In the genomic region with DNA sequence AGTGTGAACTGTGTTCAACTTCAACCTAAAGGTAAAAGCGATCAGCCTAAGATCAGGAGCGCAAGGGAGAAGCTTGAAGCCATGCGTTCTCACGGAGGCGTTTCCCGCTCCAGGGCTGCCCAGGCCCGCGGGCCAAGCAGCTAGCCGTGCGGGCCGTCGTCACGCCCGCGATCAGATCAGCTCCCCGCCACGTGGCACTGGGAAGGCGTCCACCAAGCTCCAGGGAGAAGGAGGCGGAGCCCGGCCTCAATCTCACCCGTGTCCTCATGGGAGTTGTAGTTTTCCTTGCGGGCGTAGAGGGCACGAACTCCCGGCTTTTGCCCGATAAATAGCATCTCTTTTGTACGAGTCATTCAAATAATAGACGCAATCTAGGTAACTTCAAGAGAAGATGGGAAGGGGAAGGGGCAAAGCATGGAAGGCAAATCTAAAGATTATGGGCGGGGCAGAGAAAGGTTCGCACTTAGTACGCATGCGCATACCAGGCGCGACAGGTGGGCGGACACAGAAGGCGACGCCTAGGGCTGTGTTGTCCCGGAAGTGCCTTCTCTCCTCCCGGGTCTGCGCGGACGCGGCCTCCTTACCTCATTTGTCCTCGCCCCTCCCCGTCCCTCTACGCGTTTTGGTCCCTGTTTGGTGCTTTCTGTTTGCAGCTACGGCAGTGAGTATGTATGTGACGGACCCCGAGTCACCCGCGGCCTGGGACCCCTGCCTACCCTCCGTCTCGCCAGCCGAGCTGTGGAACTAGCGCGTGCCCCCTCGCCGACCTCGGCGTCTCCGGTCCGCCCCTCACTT, we compare ENCODE assay signal across 8 cellular contexts. TPM values are rescaled to one million over a fixed set of nuclear protein-coding genes. Genes with fewer than 3 reads are reported as not detected.
DNase-seq lines count a peak whose midpoint lies in the region; ATAC-seq and TF ChIP-seq lines count a peak whose summit lies in the region.

No MANE protein-coding gene starts in this region.

- ATAC-seq in stimulated activated naive CD8-positive, alpha-beta T cell treated with anti-CD3 and anti-CD28 coated beads, Interleukin-15, Interleukin-2, amounts not matched to agents 100 U/mL and 50 U/mL, for 24 hours, result peak; percentile 98

- no peaks in the 10 kb centered on the region for H3K23me2 ChIP-seq in H9 (ENCODE audit: insufficient read length, low read depth, low read length, poor library complexity, severe bottlenecking)

- no peak overlapping the region for H4K5ac ChIP-seq in H9 (ENCODE audit: insufficient read length, low read depth, low read length)

- H3K4me3 ChIP-seq in MG63, result peak overlapping the region; percentile 83

- no peaks in the 10 kb centered on the region for H3K79me1 ChIP-seq in H9 (ENCODE audit: insufficient read depth, low read depth, low read length, poor library complexity, severe bottlenecking)

- no peak overlapping the region for H2BK15ac ChIP-seq in H9 (ENCODE audit: low read depth, low read length)

- no peak overlapping the region for H3K18ac ChIP-seq in H9 (ENCODE audit: insufficient read length, low read depth, low read length)

- peak overlapping the region; percentile 71 for H2AFZ ChIP-seq in H9 (ENCODE audit: low read length)

- H3K9me3 Mint-ChIP-seq in H9 (peaks cover 4 to 9% of the 10 kb centered on the region in 2 experiments; a peak in 3 of 5 replicates), nephron (no peaks in the 10 kb centered on the region)

- H3K27ac Mint-ChIP-seq in H9 (peak overlapping the region; percentile 88 to 97 (median 95)), nephron (peak overlapping the region; percentile 82 to 94 (median 89))

- peaks cover 19 to 25% of the 10 kb centered on the region in 2 experiments for H3K4me1 Mint-ChIP-seq in H9
- H3K4me1 Mint-ChIP-seq in nephron, result peaks cover 37% of the 10 kb centered on the region

- no peak overlapping the region for H3K56ac ChIP-seq in H9 (ENCODE audit: insufficient read length, low read depth, low read length)

- H3K4ac ChIP-seq in H9 (ENCODE audit: low read depth, low read length), result no peak overlapping the region

- no peaks in the 10 kb centered on the region for H3K4me1 ChIP-seq in H9 (ENCODE audit: insufficient read depth, low read length)

- H2BK20ac ChIP-seq in H9 (ENCODE audit: low read depth, low read length, poor library complexity, severe bottlenecking), result no peak overlapping the region

- TF ChIP-seq CTCF in H9 (conservative IDR thresholded peaks at IDR 0.05) (no peak), nephron (IDR thresholded peaks at IDR 0.05; ENCODE audit: unreplicated experiment in 3 of 3) (no peak)

- DNase-seq in ELR (ENCODE audit: low read depth), result peak; percentile 95
- peak; percentile 94 for DNase-seq in H9
- DNase-seq in MG63, result peak; percentile 87
- DNase-seq in SHP77 (lab: John Stamatoyannopoulos, UW), result peak; percentile 75 to 85
- DNase-seq in activated gamma-delta T cell (lab: John Stamatoyannopoulos, UW), result peak; percentile 71
- peak; percentile 91 for DNase-seq in fibroblast of the conjunctiva (ENCODE audit: low read depth)
- DNase-seq in stimulated activated naive CD8-positive, alpha-beta T cell treated with anti-CD3 and anti-CD28 coated beads, Interleukin-15, Interleukin-2, amounts not matched to agents 100 U/mL and 50 U/mL, for 24 hours, result peak; percentile 91

- H3K9ac ChIP-seq in H9 (ENCODE audit: extremely low read depth, insufficient read length, low read length), result peak overlapping the region; percentile 28

- H3K9me3 ChIP-seq in H9 (ENCODE audit: control insufficient read depth, low read depth, low read length), result no peaks in the 10 kb centered on the region
- H3K9me3 ChIP-seq in MG63, result 0 out of 2 replicates have a peak, but pooled peaks cover 3% of the 10 kb centered on the region

- H3K79me2 ChIP-seq in H9 (ENCODE audit: insufficient read depth, low read length), result peaks cover 2% of the 10 kb centered on the region; the same call in 1 of the 2 replicates

- H4K20me1 ChIP-seq in H9 (ENCODE audit: control insufficient read depth, insufficient read depth, insufficient read length), result no peaks in the 10 kb centered on the region

- H3K27me3 ChIP-seq in H9 (ENCODE audit: insufficient read depth, low read length) (no peaks in the 10 kb centered on the region), MG63 (no peaks in the 10 kb centered on the region)

- no peak overlapping the region for H4K8ac ChIP-seq in H9 (replicated peaks; ENCODE audit: insufficient read length, low read depth, low read length)

- no peak overlapping the region; the same call in 1 of the 2 replicates for H3K14ac ChIP-seq in H9 (ENCODE audit: insufficient read depth, low read length)

- H4K91ac ChIP-seq in H9 (ENCODE audit: insufficient read length, low read depth, low read length), result no peak overlapping the region

- H2BK120ac ChIP-seq in H9 (ENCODE audit: low read depth, low read length, poor library complexity, severe bottlenecking), result no peak overlapping the region

- peaks cover 0 to 10% (median 2%) of the 10 kb centered on the region in 3 experiments; a peak in 6 of 7 replicates for H3K36me3 Mint-ChIP-seq in H9 (ENCODE audit: insufficient read depth in 1 of 3, low read depth in 3 of 3)
- H3K36me3 Mint-ChIP-seq in nephron (ENCODE audit: low read depth), result no peaks in the 10 kb centered on the region

- WGBS in H9 (ENCODE audit: extremely low coverage, insufficient read length, low lambda C conversion rate), result no CpG with 5 or more reads among the region's 63 CpGs

- H2BK12ac ChIP-seq in H9 (ENCODE audit: insufficient read length, low read depth, low read length), result no peak overlapping the region

- H3K23ac ChIP-seq in H9 (ENCODE audit: insufficient read length, low read depth, low read length), result no peak overlapping the region

- H3K27me3 Mint-ChIP-seq in H9 (ENCODE audit: low read depth) (peaks cover 14% of the 10 kb centered on the region), nephron (ENCODE audit: low read depth) (peaks cover 19% of the 10 kb centered on the region)

- H2BK5ac ChIP-seq in H9 (ENCODE audit: insufficient read length, low read length), result no peak overlapping the region

- H3K36me3 ChIP-seq in MG63, result peaks cover 4% of the 10 kb centered on the region; the same call in 1 of the 2 replicates

- H3K4me2 ChIP-seq in H9 (ENCODE audit: insufficient read depth, insufficient read length, low read length), result peak overlapping the region; percentile 21

- no peak overlapping the region for H3T11ph ChIP-seq in H9 (ENCODE audit: low read length)

- H3K4me3 Mint-ChIP-seq in H9 (peak overlapping the region; percentile 92 to 97), nephron (peak overlapping the region; percentile 95 to 98 (median 96))

- H3K27ac ChIP-seq in H9 (ENCODE audit: insufficient read length, low read depth, low read length), result no peak overlapping the region

- H2AK5ac ChIP-seq in H9 (ENCODE audit: insufficient read length, low read length), result no peak overlapping the region

RNA-seq across cellular contexts. Expression of a gene that starts 40.8 kb away (rescaled TPM):
- total RNA-seq in H9 (2021), result 20.3 and 21.4 TPM in 2 replicates
- total RNA-seq in MG63 (2014; rRNA removed; shearing (Covaris generic); ENCODE audit: low replicate concordance), result 7.7 and 12.0 TPM in 2 replicates

RNA-seq across cellular contexts. Expression of a gene that starts 45.5 kb away (rescaled TPM):
- 0.39 and 0.75 TPM in 2 replicates for total RNA-seq in H9 (2021)
- total RNA-seq in MG63 (2014; rRNA removed; shearing (Covaris generic); ENCODE audit: low replicate concordance), result not detected in 2 replicates
